1 cellular context compared by ENCODE assay signal in the genomic region with DNA sequence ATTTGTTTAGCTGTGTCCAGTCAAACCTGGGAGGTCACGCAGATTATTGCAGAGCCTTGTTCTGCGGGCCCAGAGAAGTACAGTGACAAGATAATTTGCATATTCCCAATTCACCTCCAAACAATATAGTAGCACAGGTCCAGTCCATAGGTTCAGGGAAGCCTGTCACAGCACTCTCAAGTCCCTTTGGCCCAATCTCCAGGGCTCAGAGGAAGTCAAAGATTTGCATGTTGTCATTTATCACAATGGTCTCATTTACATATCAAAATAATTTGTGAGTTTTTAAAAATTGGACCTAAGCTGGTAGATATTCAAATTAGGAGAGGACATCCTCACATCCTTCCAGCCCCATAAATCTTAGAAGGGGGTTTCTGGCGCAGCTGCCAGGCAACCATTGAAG.
TF ChIP-seq lines count a peak whose summit lies in the region.

No MANE protein-coding gene starts in this region.

TF ChIP-seq in K562, 482 proteins besides CTCF, POLR2A, EP300 and RAD21:
- no peak for TF ChIP-seq ZNF184 (CRISPR knock-in tag; IDR thresholded peaks at IDR 0.05)
- no peak for TF ChIP-seq TAF15 (IDR thresholded peaks at IDR 0.05; ENCODE audit: low read depth, low read length)
- TF ChIP-seq, protein P1, sequence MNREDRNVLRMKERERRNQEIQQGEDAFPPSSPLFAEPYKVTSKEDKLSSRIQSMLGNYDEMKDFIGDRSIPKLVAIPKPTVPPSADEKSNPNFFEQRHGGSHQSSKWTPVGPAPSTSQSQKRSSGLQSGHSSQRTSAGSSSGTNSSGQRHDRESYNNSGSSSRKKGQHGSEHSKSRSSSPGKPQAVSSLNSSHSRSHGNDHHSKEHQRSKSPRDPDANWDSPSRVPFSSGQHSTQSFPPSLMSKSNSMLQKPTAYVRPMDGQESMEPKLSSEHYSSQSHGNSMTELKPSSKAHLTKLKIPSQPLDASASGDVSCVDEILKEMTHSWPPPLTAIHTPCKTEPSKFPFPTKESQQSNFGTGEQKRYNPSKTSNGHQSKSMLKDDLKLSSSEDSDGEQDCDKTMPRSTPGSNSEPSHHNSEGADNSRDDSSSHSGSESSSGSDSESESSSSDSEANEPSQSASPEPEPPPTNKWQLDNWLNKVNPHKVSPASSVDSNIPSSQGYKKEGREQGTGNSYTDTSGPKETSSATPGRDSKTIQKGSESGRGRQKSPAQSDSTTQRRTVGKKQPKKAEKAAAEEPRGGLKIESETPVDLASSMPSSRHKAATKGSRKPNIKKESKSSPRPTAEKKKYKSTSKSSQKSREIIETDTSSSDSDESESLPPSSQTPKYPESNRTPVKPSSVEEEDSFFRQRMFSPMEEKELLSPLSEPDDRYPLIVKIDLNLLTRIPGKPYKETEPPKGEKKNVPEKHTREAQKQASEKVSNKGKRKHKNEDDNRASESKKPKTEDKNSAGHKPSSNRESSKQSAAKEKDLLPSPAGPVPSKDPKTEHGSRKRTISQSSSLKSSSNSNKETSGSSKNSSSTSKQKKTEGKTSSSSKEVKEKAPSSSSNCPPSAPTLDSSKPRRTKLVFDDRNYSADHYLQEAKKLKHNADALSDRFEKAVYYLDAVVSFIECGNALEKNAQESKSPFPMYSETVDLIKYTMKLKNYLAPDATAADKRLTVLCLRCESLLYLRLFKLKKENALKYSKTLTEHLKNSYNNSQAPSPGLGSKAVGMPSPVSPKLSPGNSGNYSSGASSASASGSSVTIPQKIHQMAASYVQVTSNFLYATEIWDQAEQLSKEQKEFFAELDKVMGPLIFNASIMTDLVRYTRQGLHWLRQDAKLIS (CRISPR knock-in tag; IDR thresholded peaks at IDR 0.05): no peak
- TF ChIP-seq PPARD (CRISPR knock-in tag; IDR thresholded peaks at IDR 0.05): no peak
- no peak for TF ChIP-seq SAP30 (IDR thresholded peaks at IDR 0.05; ENCODE audit: borderline replicate concordance, insufficient read depth, low read depth, low read length, poor library complexity, severe bottlenecking)
TF ChIP-seq in K562: peak in this region for 0.
